ENCODE assay signal across 9 cellular contexts in the genomic region with DNA sequence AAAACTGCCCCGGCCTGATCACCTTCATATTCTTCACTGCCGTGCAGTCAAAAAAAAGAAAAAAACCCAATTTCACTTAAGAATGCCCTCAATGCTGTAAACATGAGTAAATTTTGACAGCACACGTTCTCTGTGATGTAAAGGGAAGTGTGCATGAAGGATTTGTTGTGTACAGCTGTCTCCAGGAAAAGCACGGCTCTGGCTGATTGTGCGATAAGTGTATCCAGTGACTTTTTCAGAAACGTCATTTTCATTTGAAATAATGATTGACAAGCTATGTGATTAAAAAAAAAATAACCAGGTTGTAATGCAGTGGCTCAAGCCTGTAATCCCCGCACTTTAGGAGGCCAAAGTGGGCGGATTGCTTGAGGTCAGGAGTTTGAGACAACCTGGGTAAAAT. TPM values are rescaled to one million over a fixed set of nuclear protein-coding genes. Genes with fewer than 3 reads are reported as not detected.
DNase-seq lines count a peak whose midpoint lies in the region; ATAC-seq, FAIRE-seq and TF ChIP-seq lines count a peak whose summit lies in the region.
"Had no signal": no experiment of that assay in that cellular context is flagged by ENCODE, and none has a peak within 500 bp of the region (broad histone marks: within the 10 kb centered on the region; RNA-seq: fewer than 3 reads in every experiment).

No MANE protein-coding gene starts in this region.

- peak overlapping the region; percentile 66 for H3K4me3 Mint-ChIP-seq in activated CD4-positive, alpha-beta memory T cell treated with anti-CD3 and anti-CD28 coated beads, Interleukin-2, amount 10 ng/mL, durations not matched to agents 7 days and 5 days

- dilution Hi-C loops in keratinocyte (cut with MboI; ENCODE audit: extremely low pct_ligation_motif_present, low sequenced_read_pairs), result no loop called here

- H3K27ac ChIP-seq in cardiac muscle cell (no peak overlapping the region), right atrium auricular region (peak overlapping the region in 1 of 2 donors; percentile 12), keratinocyte (ENCODE audit: control insufficient read depth, insufficient read depth, low read length) (peak overlapping the region; percentile 10), thoracic aorta (no peak overlapping the region)

- H3K9me3 Mint-ChIP-seq in activated CD4-positive, alpha-beta memory T cell treated with anti-CD3 and anti-CD28 coated beads, Interleukin-2, amount 10 ng/mL, durations not matched to agents 7 days and 5 days, result no peaks in the 10 kb centered on the region

- peak overlapping the region; percentile 35 for H3K9ac ChIP-seq in keratinocyte (ENCODE audit: control insufficient read depth, extremely low read depth, insufficient read depth, low read length)

- H4K20me1 ChIP-seq in keratinocyte (ENCODE audit: control insufficient read depth, extremely low read depth, insufficient read depth, low read length), result no peaks in the 10 kb centered on the region

- H3K4me1 ChIP-seq in cardiac muscle cell (ENCODE audit: low read depth), result peaks cover 5% of the 10 kb centered on the region
- peaks cover 0 to 23% of the 10 kb centered on the region in 2 donors for H3K4me1 ChIP-seq in right atrium auricular region
- peaks cover 33% of the 10 kb centered on the region for H3K4me1 ChIP-seq in keratinocyte (ENCODE audit: control insufficient read depth, extremely low read depth, insufficient read depth, low read length)
- H3K4me1 ChIP-seq in thoracic aorta (ENCODE audit: control insufficient read depth in 1 of 2, low read depth in 2 of 2), result peaks cover 13 to 35% of the 10 kb centered on the region in 2 donors

- H2AFZ ChIP-seq in keratinocyte (ENCODE audit: control insufficient read depth, low read length), result peak overlapping the region; percentile 63

- H3K4me1 Mint-ChIP-seq in activated CD4-positive, alpha-beta memory T cell treated with anti-CD3 and anti-CD28 coated beads, Interleukin-2, amount 10 ng/mL, durations not matched to agents 7 days and 5 days, result peaks cover 12% of the 10 kb centered on the region

- no peak overlapping the region for H3K27ac Mint-ChIP-seq in activated CD4-positive, alpha-beta memory T cell treated with anti-CD3 and anti-CD28 coated beads, Interleukin-2, amount 10 ng/mL, durations not matched to agents 7 days and 5 days

- H3K4me3 ChIP-seq in cardiac muscle cell, result peak overlapping the region; percentile 41
- peak overlapping the region in 1 of 2 donors; percentile 50 for H3K4me3 ChIP-seq in right atrium auricular region
- peak overlapping the region in 1 of 3 experiments; percentile 36 for H3K4me3 ChIP-seq in keratinocyte (ENCODE audit: control insufficient read depth in 2 of 3, extremely low read depth in 1 of 3, insufficient read depth in 2 of 3, low read depth in 1 of 3, low read length in 3 of 3)
- H3K4me3 ChIP-seq in thoracic aorta, result peak overlapping the region; percentile 66

- H3K79me2 ChIP-seq in keratinocyte (ENCODE audit: control insufficient read depth, insufficient read depth, low read length), result no peaks in the 10 kb centered on the region

- POLR2A ChIA-PET in activated CD4-positive, alpha-beta memory T cell treated with anti-CD3 and anti-CD28 coated beads, Interleukin-2, amount 10 ng/mL, durations not matched to agents 7 days and 5 days (lab: Charles Lee), result no interaction called here

- H3K9me3 ChIP-seq in cardiac muscle cell (ENCODE audit: low read depth) (no peaks in the 10 kb centered on the region), right atrium auricular region (no peaks in the 10 kb centered on the region), keratinocyte (ENCODE audit: control insufficient read depth, low read depth, low read length) (no peaks in the 10 kb centered on the region), thoracic aorta (no peaks in the 10 kb centered on the region)

- ATAC-seq in thoracic aorta (ENCODE audit: insufficient number of reproducible peaks, low FRiP score, low read depth) (no peak), GM21723 (IDR thresholded peaks at IDR 0.05; ENCODE audit: unreplicated experiment) (no peak), HG03196 (IDR thresholded peaks at IDR 0.05; ENCODE audit: unreplicated experiment) (no peak)

- H3K9me1 ChIP-seq in keratinocyte (ENCODE audit: control insufficient read depth, extremely low read depth, insufficient read depth, low read length), result peaks cover 2% of the 10 kb centered on the region

- H3K27me3 Mint-ChIP-seq in activated CD4-positive, alpha-beta memory T cell treated with anti-CD3 and anti-CD28 coated beads, Interleukin-2, amount 10 ng/mL, durations not matched to agents 7 days and 5 days, result peaks cover 23% of the 10 kb centered on the region

- no peaks in the 10 kb centered on the region for H3K36me3 ChIP-seq in cardiac muscle cell
- H3K36me3 ChIP-seq in right atrium auricular region, result no peaks in the 10 kb centered on the region
- H3K36me3 ChIP-seq in keratinocyte (ENCODE audit: control insufficient read depth in 2 of 2, extremely low read depth in 1 of 2, insufficient read depth in 2 of 2, low read length in 2 of 2), result peaks cover 1 to 5% of the 10 kb centered on the region in 2 experiments
- no peaks in the 10 kb centered on the region for H3K36me3 ChIP-seq in thoracic aorta

- CTCF ChIA-PET in activated CD4-positive, alpha-beta memory T cell treated with anti-CD3 and anti-CD28 coated beads, Interleukin-2, amount 10 ng/mL, durations not matched to agents 7 days and 5 days (lab: Charles Lee), result interaction anchor here (0.6 kb wide), 1 partner anchor 8 kb away, joined by 3 read pairs; no protein-coding TSS in a partner anchor

- FAIRE-seq in keratinocyte (lab: Jason Lieb, UNC), result no peak
- FAIRE-seq: D721Med had no signal

- H3K4me2 ChIP-seq in keratinocyte (ENCODE audit: control insufficient read depth, extremely low read depth, insufficient read depth, low read depth, low read length), result peak overlapping the region; percentile 87

- no peak for DNase-seq in cardiac muscle cell (ENCODE audit: low read depth in 1 of 2, low spot score in 1 of 2)
- no peak for DNase-seq in right atrium auricular region (ENCODE audit: low spot score)
- DNase-seq in activated CD4-positive, alpha-beta memory T cell treated with anti-CD3 and anti-CD28 coated beads, Interleukin-2, amount 10 ng/mL, durations not matched to agents 7 days and 5 days, result no peak
- no peak for DNase-seq in keratinocyte (ENCODE audit: low read depth, low spot score)
- no peak for DNase-seq in thoracic aorta (ENCODE audit: low spot score)
- DNase-seq in iPS-NIHi11 (ENCODE audit: low spot score), result no peak

- H3K36me3 Mint-ChIP-seq in activated CD4-positive, alpha-beta memory T cell treated with anti-CD3 and anti-CD28 coated beads, Interleukin-2, amount 10 ng/mL, durations not matched to agents 7 days and 5 days (ENCODE audit: low read depth), result no peaks in the 10 kb centered on the region

- H3K27me3 ChIP-seq in cardiac muscle cell, result no peaks in the 10 kb centered on the region
- H3K27me3 ChIP-seq in right atrium auricular region, result no peaks in the 10 kb centered on the region
- no peaks in the 10 kb centered on the region for H3K27me3 ChIP-seq in keratinocyte (ENCODE audit: control insufficient read depth, extremely low read depth, insufficient read depth, low read length)
- H3K27me3 ChIP-seq in thoracic aorta (replicated peaks; ENCODE audit: insufficient read depth), result no peaks in the 10 kb centered on the region

- TF ChIP-seq CTCF in cardiac muscle cell (IDR thresholded peaks at IDR 0.05; ENCODE audit: low read depth, low read length) (no peak), right atrium auricular region (IDR thresholded peaks at IDR 0.05) (no peak), keratinocyte (optimal IDR thresholded peaks at IDR 0.05 in 1 of 3, IDR thresholded peaks at IDR 0.05 in 1 of 3, conservative IDR thresholded peaks at IDR 0.05 in 1 of 3; ENCODE audit: extremely low read depth in 1 of 3, insufficient read depth in 2 of 3, low read length in 3 of 3) (no peak), thoracic aorta (IDR thresholded peaks at IDR 0.05) (no peak)

RNA-seq across cellular contexts. Expression of a gene that starts 39.6 kb away (rescaled TPM):
- 125 and 191 TPM in 2 replicates for total RNA-seq in cardiac muscle cell
- 127 and 142 TPM in 2 replicates for polyA plus RNA-seq in cardiac muscle cell
- 10 to 100 TPM; 46.2 to 47.5 TPM for total RNA-seq in right atrium auricular region
- total RNA-seq in activated CD4-positive, alpha-beta memory T cell treated with anti-CD3 and anti-CD28 coated beads, Interleukin-2, amount 10 ng/mL, durations not matched to agents 7 days and 5 days, result 100 to 1,000 TPM; 127 to 129 TPM
- polyA plus RNA-seq in keratinocyte, result 27.8 to 58.1 TPM (median 34.5 TPM) in 3 replicates
- 27.5 TPM for polyA plus RNA-seq in keratinocyte (2011; ENCODE audit: low read depth)
- polyA plus RNA-seq in keratinocyte (2011; cell fraction: cytosol; rRNA removed), result 9.2 and 13.7 TPM in 2 replicates
- 106 and 124 TPM in 2 replicates for polyA plus RNA-seq in keratinocyte (2011; cell fraction: nucleus; rRNA removed)
- polyA plus RNA-seq in keratinocyte (2012; ENCODE audit: low replicate concordance), result 18.2 and 28.9 TPM in 2 replicates
- 14.5 to 49.4 TPM (median 25.4 TPM) in 3 replicates for polyA minus RNA-seq in keratinocyte
- polyA minus RNA-seq in keratinocyte (2011; cell fraction: cytosol; rRNA and poly(A)+ RNA removed), result 16.7 TPM
- 63.9 and 91.4 TPM in 2 replicates for polyA minus RNA-seq in keratinocyte (2011; cell fraction: nucleus; rRNA and poly(A)+ RNA removed)
- total RNA-seq in thoracic aorta, result 100 to 1,000 TPM; 195 to 200 TPM
